In genomic region chr2:106189764-106190468, GRCh38 we compare ENCODE assay signal across 12 cellular contexts. TPM values are rescaled to one million over a fixed set of nuclear protein-coding genes. Genes with fewer than 3 reads are reported as not detected.
DNase-seq lines count a peak whose midpoint lies in the region; ATAC-seq, FAIRE-seq and TF ChIP-seq lines count a peak whose summit lies in the region.
"Had no signal": no experiment of that assay in that cellular context is flagged by ENCODE, and none has a peak within 500 bp of the region (broad histone marks: within the 10 kb centered on the region; RNA-seq: fewer than 3 reads in every experiment).

No MANE protein-coding gene starts in this region.

- ATAC-seq in activated naive CD8-positive, alpha-beta T cell treated with anti-CD3 and anti-CD28 coated beads, Interleukin-2, amount 10 ng/mL, durations not matched to agents 7 days and 5 days (ENCODE audit: low read depth) = no peak
- ATAC-seq in body of pancreas = no peak

- H3K36me3 Mint-ChIP-seq in activated naive CD8-positive, alpha-beta T cell treated with anti-CD3 and anti-CD28 coated beads, Interleukin-2, amount 10 ng/mL, durations not matched to agents 7 days and 5 days = peaks cover 31% of the 10 kb centered on the region

- peaks cover 62% of the 10 kb centered on the region for H3K4me1 Mint-ChIP-seq in activated naive CD8-positive, alpha-beta T cell treated with anti-CD3 and anti-CD28 coated beads, Interleukin-2, amount 10 ng/mL, durations not matched to agents 7 days and 5 days

- peaks cover 0 to 11% (median 0%) of the 10 kb centered on the region in 11 experiments; a peak in 5 of 22 replicates for H3K9me3 ChIP-seq in BLaER1 treated with 17β-estradiol and CSF1 and Interleukin-3, amounts not matched to agents 10 nM and 100 nM (replicated peaks in 1 of 11)
- H3K9me3 ChIP-seq in keratinocyte (ENCODE audit: control insufficient read depth, low read depth, low read length) = no peaks in the 10 kb centered on the region
- no peaks in the 10 kb centered on the region for H3K9me3 ChIP-seq in body of pancreas

- peak overlapping the region; percentile 5 for H3K4me3 Mint-ChIP-seq in activated naive CD8-positive, alpha-beta T cell treated with anti-CD3 and anti-CD28 coated beads, Interleukin-2, amount 10 ng/mL, durations not matched to agents 7 days and 5 days

- H2AFZ ChIP-seq in keratinocyte (ENCODE audit: control insufficient read depth, low read length) = no peak overlapping the region

- peaks cover 62 to 77% (median 71%) of the 10 kb centered on the region in 10 experiments for H3K4me1 ChIP-seq in BLaER1 treated with 17β-estradiol and CSF1 and Interleukin-3, amounts not matched to agents 10 nM and 100 nM
- H3K4me1 ChIP-seq in keratinocyte (ENCODE audit: control insufficient read depth, extremely low read depth, insufficient read depth, low read length) (peaks cover 13% of the 10 kb centered on the region), body of pancreas (peaks cover 11% of the 10 kb centered on the region)

- no peak for TF ChIP-seq POLR2A in body of pancreas (IDR thresholded peaks at IDR 0.05)

- peak overlapping the region; percentile 25 for H3K27ac Mint-ChIP-seq in activated naive CD8-positive, alpha-beta T cell treated with anti-CD3 and anti-CD28 coated beads, Interleukin-2, amount 10 ng/mL, durations not matched to agents 7 days and 5 days

- peaks cover 0 to 54% (median 32%) of the 10 kb centered on the region in 11 experiments; a peak in 12 of 22 replicates for H3K36me3 ChIP-seq in BLaER1 treated with 17β-estradiol and CSF1 and Interleukin-3, amounts not matched to agents 10 nM and 100 nM
- H3K36me3 ChIP-seq in keratinocyte (ENCODE audit: control insufficient read depth in 2 of 2, extremely low read depth in 1 of 2, insufficient read depth in 2 of 2, low read length in 2 of 2) (peaks cover 3 to 5% of the 10 kb centered on the region in 2 experiments), body of pancreas (replicated peaks in 1 of 2; ENCODE audit: insufficient read depth in 1 of 2, low read depth in 2 of 2) (no peaks in the 10 kb centered on the region)

- peaks cover 0 to 87% (median 59%) of the 10 kb centered on the region in 11 experiments; a peak in 16 of 22 replicates for H4K20me1 ChIP-seq in BLaER1 treated with 17β-estradiol and CSF1 and Interleukin-3, amounts not matched to agents 10 nM and 100 nM
- peaks cover 4% of the 10 kb centered on the region for H4K20me1 ChIP-seq in keratinocyte (ENCODE audit: control insufficient read depth, extremely low read depth, insufficient read depth, low read length)

- no peaks in the 10 kb centered on the region for H3K9me3 Mint-ChIP-seq in activated naive CD8-positive, alpha-beta T cell treated with anti-CD3 and anti-CD28 coated beads, Interleukin-2, amount 10 ng/mL, durations not matched to agents 7 days and 5 days

- peak overlapping the region; percentile 25 to 98 (median 64); a peak in 20 of 22 replicates for H3K27ac ChIP-seq in BLaER1 treated with 17β-estradiol and CSF1 and Interleukin-3, amounts not matched to agents 10 nM and 100 nM
- H3K27ac ChIP-seq in keratinocyte (ENCODE audit: control insufficient read depth, insufficient read depth, low read length) (peak overlapping the region; percentile 8), body of pancreas (no peak overlapping the region)

- peak overlapping the region in 3 of 10 experiments; percentile 1 to 8 (median 8); a peak in 3 of 20 replicates for H3K4me3 ChIP-seq in BLaER1 treated with 17β-estradiol and CSF1 and Interleukin-3, amounts not matched to agents 10 nM and 100 nM
- H3K4me3 ChIP-seq in keratinocyte (ENCODE audit: control insufficient read depth in 2 of 3, extremely low read depth in 1 of 3, insufficient read depth in 2 of 3, low read depth in 1 of 3, low read length in 3 of 3) (no peak overlapping the region), body of pancreas (no peak overlapping the region)

- TF ChIP-seq CTCF in keratinocyte (optimal IDR thresholded peaks at IDR 0.05 in 1 of 3, IDR thresholded peaks at IDR 0.05 in 1 of 3, conservative IDR thresholded peaks at IDR 0.05 in 1 of 3; ENCODE audit: extremely low read depth in 1 of 3, insufficient read depth in 2 of 3, low read length in 3 of 3) (no peak), body of pancreas (IDR thresholded peaks at IDR 0.05) (no peak)

- H3K4me2 ChIP-seq in BLaER1 treated with 17β-estradiol and CSF1 and Interleukin-3, amounts not matched to agents 10 nM and 100 nM = peak overlapping the region; percentile 80 to 94 (median 88)
- peak overlapping the region; percentile 18 for H3K4me2 ChIP-seq in keratinocyte (ENCODE audit: control insufficient read depth, extremely low read depth, insufficient read depth, low read depth, low read length)

- no peaks in the 10 kb centered on the region for H3K27me3 Mint-ChIP-seq in activated naive CD8-positive, alpha-beta T cell treated with anti-CD3 and anti-CD28 coated beads, Interleukin-2, amount 10 ng/mL, durations not matched to agents 7 days and 5 days

- H3K79me2 ChIP-seq in keratinocyte (ENCODE audit: control insufficient read depth, insufficient read depth, low read length) = peaks cover 56% of the 10 kb centered on the region

- H3K9ac ChIP-seq in BLaER1 treated with 17β-estradiol and CSF1 and Interleukin-3, amounts not matched to agents 10 nM and 100 nM = peak overlapping the region in 7 of 11 experiments; percentile 9 to 51 (median 35); a peak in 8 of 22 replicates
- H3K9ac ChIP-seq in keratinocyte (ENCODE audit: control insufficient read depth, extremely low read depth, insufficient read depth, low read length) = no peak overlapping the region

- POLR2A ChIA-PET in activated naive CD8-positive, alpha-beta T cell treated with anti-CD3 and anti-CD28 coated beads, Interleukin-2, amount 10 ng/mL, durations not matched to agents 7 days and 5 days (lab: Charles Lee) = no interaction called here

- H3K9me1 ChIP-seq in keratinocyte (ENCODE audit: control insufficient read depth, extremely low read depth, insufficient read depth, low read length) = no peaks in the 10 kb centered on the region

- no peaks in the 10 kb centered on the region for H3K27me3 ChIP-seq in BLaER1 treated with 17β-estradiol and CSF1 and Interleukin-3, amounts not matched to agents 10 nM and 100 nM
- H3K27me3 ChIP-seq in keratinocyte (ENCODE audit: control insufficient read depth, extremely low read depth, insufficient read depth, low read length) (no peaks in the 10 kb centered on the region), body of pancreas (no peaks in the 10 kb centered on the region)

- dilution Hi-C loops in keratinocyte (cut with MboI; ENCODE audit: extremely low pct_ligation_motif_present, low sequenced_read_pairs) = no loop called here

- DNase-seq in HCEC 1CT = peak; percentile 71
- no peak for DNase-seq in activated naive CD8-positive, alpha-beta T cell treated with anti-CD3 and anti-CD28 coated beads, Interleukin-2, amount 10 ng/mL, durations not matched to agents 7 days and 5 days
- DNase-seq in keratinocyte (ENCODE audit: low read depth, low spot score) = peak; percentile 5
- DNase-seq in SKM-1 (lab: John Stamatoyannopoulos, UW; ENCODE audit: unreplicated experiment) = no peak
- DNase-seq in iPS-NIHi11 (ENCODE audit: low spot score) = no peak
- DNase-seq in GDM1 (lab: John Stamatoyannopoulos, UW) = no peak
- DNase-seq in body of pancreas = no peak
- DNase-seq: hippocampal formation; NCI-H2171 treated with DMSO at 0.1 percent for 48 hours; Right ventricle myocardium superior; stimulated activated CD4-positive, alpha-beta T cell treated with anti-CD3 and anti-CD28 coated beads, Interleukin-12 subunit alpha, Interleukin-12 subunit beta, amount 100 ng/mL, for 4 hours had no signal

- intact Hi-C loops in body of pancreas (cut with DNase I) = no loop called here

- WGBS in body of pancreas, 2 donors = 81 to 85% methylated on average over 5 of the region's 5 CpGs

- peak; percentile 34 for FAIRE-seq in keratinocyte (lab: Jason Lieb, UNC)

RNA-seq across cellular contexts. Expression of gene UXS1, which starts 4.2 kb away (rescaled TPM):
- 100 to 1,000 TPM; 100 to 104 TPM for total RNA-seq in activated naive CD8-positive, alpha-beta T cell treated with anti-CD3 and anti-CD28 coated beads, Interleukin-2, amount 10 ng/mL, durations not matched to agents 7 days and 5 days
- 43.5 to 68.3 TPM (median 49.3 TPM) in 3 replicates for polyA plus RNA-seq in keratinocyte
- polyA plus RNA-seq in keratinocyte (2011; ENCODE audit: low read depth) = 185 TPM
- polyA plus RNA-seq in keratinocyte (2011; cell fraction: cytosol; rRNA removed) = 32.6 and 32.8 TPM in 2 replicates
- 64.7 and 66.2 TPM in 2 replicates for polyA plus RNA-seq in keratinocyte (2011; cell fraction: nucleus; rRNA removed)
- polyA plus RNA-seq in keratinocyte (2012; ENCODE audit: low replicate concordance) = 31.8 and 40.9 TPM in 2 replicates
- 58.7 to 74.1 TPM (median 72.3 TPM) in 3 replicates for polyA minus RNA-seq in keratinocyte
- 36.8 TPM for polyA minus RNA-seq in keratinocyte (2011; cell fraction: cytosol; rRNA and poly(A)+ RNA removed)
- polyA minus RNA-seq in keratinocyte (2011; cell fraction: nucleus; rRNA and poly(A)+ RNA removed) = 42.5 and 70.0 TPM in 2 replicates
- total RNA-seq in body of pancreas = 10 to 100 TPM; 15.8 to 33.6 TPM

Comparison
In these comparisons a context has a peak if more than half of its experiments do, and no peak if none do; other contexts are left out.
1. H3K27ac ChIP-seq: peak in BLaER1 treated with 17β-estradiol and CSF1 and Interleukin-3, amounts not matched to agents 10 nM and 100 nM (11 of 11) and keratinocyte (single experiment); none in body of pancreas (0 of 4).
2. DNase-seq: peak in HCEC 1CT (single experiment) and keratinocyte (single experiment); none in activated naive CD8-positive, alpha-beta T cell treated with anti-CD3 and anti-CD28 coated beads, Interleukin-2, amount 10 ng/mL, durations not matched to agents 7 days and 5 days (single experiment), SKM-1 (single experiment), iPS-NIHi11 (single experiment), GDM1 (single experiment) and body of pancreas (0 of 4).